In genomic region chr2:151111599-151112278, GRCh38 we compare ENCODE assay signal across 15 cellular contexts.
A peak's percentile ranks its signal among the peaks of the same experiment; 100 is the strongest.
DNase-seq lines count a peak whose midpoint lies in the region; ATAC-seq, FAIRE-seq and TF ChIP-seq lines count a peak whose summit lies in the region.
"Had no signal": no experiment of that assay in that cellular context is flagged by ENCODE, and none has a peak within 500 bp of the region (broad histone marks: within the 10 kb centered on the region; RNA-seq: fewer than 3 reads in every experiment).

No MANE protein-coding gene starts in this region.

- H3K4me3 ChIP-seq in IMR-90 (ENCODE audit: insufficient read depth, low read depth, low read length), result no peak overlapping the region
- peak overlapping the region in 1 of 4 experiments; percentile 35; a peak in 1 of 8 replicates for H3K4me3 ChIP-seq in H1 (ENCODE audit: extremely low read depth in 1 of 4, insufficient read depth in 2 of 4, low read depth in 3 of 4, low read length in 4 of 4)
- no peak overlapping the region for H3K4me3 ChIP-seq in left lung
- H3K4me3 ChIP-seq in kidney (ENCODE audit: low read length in 2 of 2), result no peak overlapping the region
- H3K4me3 ChIP-seq: esophagus squamous epithelium, mucosa of descending colon, right lobe of liver had no signal

- TF ChIP-seq POLR2A in IMR-90 (IDR thresholded peaks at IDR 0.05; ENCODE audit: low read depth, low read length) (no peak), H1 (IDR thresholded peaks at IDR 0.05; ENCODE audit: control extremely low read depth in 1 of 2, low read depth in 2 of 2, low read length in 2 of 2) (no peak)

- H2AK5ac ChIP-seq in IMR-90 (ENCODE audit: low read depth, low read length) (no peak overlapping the region), H1 (ENCODE audit: low read depth, low read length) (no peak overlapping the region)

- H2BK5ac ChIP-seq in IMR-90 (ENCODE audit: low read depth, low read length, poor library complexity, severe bottlenecking) (no peak overlapping the region), H1 (ENCODE audit: low read depth, low read length) (peak overlapping the region; percentile 91; the same call in 1 of the 2 replicates)

- H4K8ac ChIP-seq in IMR-90 (ENCODE audit: low read depth in 2 of 2, low read length in 2 of 2) (no peak overlapping the region), H1 (ENCODE audit: extremely low read depth, insufficient read depth, low read length) (no peak overlapping the region)

- no CpG with 5 or more reads among the region's 1 CpG for WGBS in IMR-90 (ENCODE audit: extremely low coverage in 2 of 2, insufficient read length in 1 of 2), 2 experiments
- WGBS in H1 (ENCODE audit: extremely low coverage in 1 of 2, insufficient coverage in 1 of 2, insufficient read length in 1 of 2, insufficient replicate concordance in 2 of 2, low coverage in 1 of 2, low lambda C conversion rate in 2 of 2, missing lambda C conversion rate in 1 of 2), 2 experiments, result 21% methylated on average over 1 of the region's 1 CpG; no CpG with 5 or more reads in 1 of the 2 experiments

- TF ChIP-seq EP300 in H1 (IDR thresholded peaks at IDR 0.05; ENCODE audit: borderline replicate concordance in 1 of 2, low read depth in 2 of 2, low read length in 2 of 2), result 0 out of 3 replicates have a peak, but pooled peaks of 1 of the 2 experiments have one; percentile 51

- intact Hi-C loops in IMR-90 (cut with micrococcal nuclease) (no loop called here), left lung (cut with DNase I) (no loop called here), kidney (cut with DNase I) (no loop called here)

- DNase-seq in ELF-1 (ENCODE audit: low read depth, low spot score) (peak; percentile 14), IMR-90 (peak; percentile 93), H1 (ENCODE audit: low read depth in 1 of 2, low spot score in 2 of 2) (no peak), left lung (no peak), kidney (no peak), SIG-M5 treated with dmso at 0.1 percent for 504 hours (lab: John Stamatoyannopoulos, UW; ENCODE audit: unreplicated experiment) (no peak), NOMO-1 treated with DMSO at 0.1 percent for 48 hours (lab: John Stamatoyannopoulos, UW; ENCODE audit: unreplicated experiment) (no peak)
- DNase-seq: activated CD4-positive, alpha-beta T cell treated with anti-CD3 and anti-CD28 coated beads, Interleukin-2, amount 50 U/mL, for 4 hours; amygdala; esophagus squamous epithelium; mucosa of descending colon; NCI-H2107; right lobe of liver had no signal

- TF ChIP-seq CTCF in IMR-90 (conservative IDR thresholded peaks at IDR 0.05; ENCODE audit: low read depth, low read length) (no peak), H1 (IDR thresholded peaks at IDR 0.05; ENCODE audit: control extremely low read depth in 1 of 3, insufficient read depth in 1 of 3, low read depth in 1 of 3, low read length in 3 of 3) (no peak), left lung (IDR thresholded peaks at IDR 0.05) (no peak), kidney (IDR thresholded peaks at IDR 0.05; ENCODE audit: borderline replicate concordance, extremely low read depth, insufficient read depth) (no peak)

- POLR2A ChIA-PET in IMR-90 (lab: Charles Lee; ENCODE audit: unreplicated experiment) (no interaction called here), H1 (lab: Charles Lee; ENCODE audit: partially characterized antibody) (interaction anchor here (1.2 kb wide), 1 partner anchor 11 kb away, joined by 3 read pairs; no protein-coding TSS in a partner anchor)

- H3K14ac ChIP-seq in IMR-90 (replicated peaks; ENCODE audit: low read depth, low read length), result no peak overlapping the region
- H3K14ac ChIP-seq in H1 (ENCODE audit: insufficient read length), result no peak overlapping the region

- no peak overlapping the region for H2AK9ac ChIP-seq in IMR-90 (replicated peaks; ENCODE audit: low read depth, low read length, poor library complexity)

- no peaks in the 10 kb centered on the region; a peak in 1 of 4 replicates for H3K79me2 ChIP-seq in H1 (ENCODE audit: control insufficient read depth in 1 of 2, insufficient read depth in 2 of 2, low read length in 2 of 2)

- H3K79me1 ChIP-seq in IMR-90 (ENCODE audit: low read depth in 1 of 2, low read length in 2 of 2), result no peaks in the 10 kb centered on the region
- no peaks in the 10 kb centered on the region for H3K79me1 ChIP-seq in H1 (ENCODE audit: low read depth, low read length)

- H3K23ac ChIP-seq in IMR-90 (ENCODE audit: low read depth, low read length) (no peak overlapping the region), H1 (ENCODE audit: insufficient read length) (no peak overlapping the region)

- H3K4me1 ChIP-seq in IMR-90 (ENCODE audit: control insufficient read depth, insufficient read depth, low read length) (no peaks in the 10 kb centered on the region), H1 (replicated peaks in 1 of 4; ENCODE audit: control insufficient read depth in 3 of 4, insufficient read depth in 4 of 4, low read length in 3 of 4) (peaks cover 0 to 9% (median 4%) of the 10 kb centered on the region in 4 experiments; a peak in 3 of 7 replicates), left lung (no peaks in the 10 kb centered on the region), kidney (ENCODE audit: control insufficient read depth in 1 of 2, insufficient read depth in 1 of 2, low read depth in 1 of 2, low read length in 2 of 2) (no peaks in the 10 kb centered on the region)
- H3K4me1 ChIP-seq: esophagus squamous epithelium had no signal

- H3K4ac ChIP-seq in IMR-90 (ENCODE audit: low read depth, low read length) (no peak overlapping the region), H1 (replicated peaks; ENCODE audit: insufficient read length, low read depth, low read length) (no peak overlapping the region)

- H4K5ac ChIP-seq in IMR-90 (ENCODE audit: low read depth, low read length) (no peak overlapping the region), H1 (ENCODE audit: insufficient read length, low read depth, low read length) (peak overlapping the region; percentile 94)

- no peak for TF ChIP-seq RAD21 in IMR-90 (IDR thresholded peaks at IDR 0.05; ENCODE audit: low read length)
- TF ChIP-seq RAD21 in H1 (IDR thresholded peaks at IDR 0.05 in 1 of 2, conservative IDR thresholded peaks at IDR 0.05 in 1 of 2; ENCODE audit: low read depth in 2 of 2, low read length in 2 of 2), result no peak

- H3K4me2 ChIP-seq in IMR-90 (ENCODE audit: low read depth, low read length) (no peak overlapping the region), H1 (ENCODE audit: insufficient read depth in 1 of 2, low read depth in 2 of 2, low read length in 2 of 2) (peak overlapping the region; percentile 61 to 62; a peak in 3 of 4 replicates)

- CTCF ChIA-PET in IMR-90 (lab: Yijun Ruan, JAX) (no interaction called here), H1 (lab: Charles Lee; ENCODE audit: partially characterized antibody) (interaction anchor here (1.2 kb wide), 1 partner anchor 26 kb away, joined by 6 read pairs; no protein-coding TSS in a partner anchor)

- H3K27me3 ChIP-seq in IMR-90 (ENCODE audit: control insufficient read depth, insufficient read depth, low read length) (no peaks in the 10 kb centered on the region), H1 (replicated peaks in 1 of 4; ENCODE audit: control insufficient read depth in 3 of 4, extremely low read depth in 1 of 4, insufficient read depth in 3 of 4, low read length in 3 of 4) (no peaks in the 10 kb centered on the region), left lung (no peaks in the 10 kb centered on the region)
- H3K27me3 ChIP-seq: esophagus squamous epithelium, right lobe of liver had no signal

- H3K9me3 ChIP-seq in IMR-90 (ENCODE audit: control insufficient read depth, insufficient read depth, low read length) (0 out of 2 replicates have a peak, but pooled peaks cover 2% of the 10 kb centered on the region), H1 (ENCODE audit: insufficient read depth in 2 of 2, low read depth in 1 of 2, low read length in 1 of 2) (peaks cover 5 to 6% of the 10 kb centered on the region in 2 experiments; a peak in 2 of 4 replicates), left lung (peaks cover 0 to 5% of the 10 kb centered on the region in 2 donors), kidney (ENCODE audit: control insufficient read depth in 1 of 2, low read length in 2 of 2) (peaks cover 0 to 2% of the 10 kb centered on the region in 2 donors)
- H3K9me3 ChIP-seq: esophagus squamous epithelium, mucosa of descending colon, right lobe of liver had no signal

- no peak overlapping the region for H2BK120ac ChIP-seq in IMR-90 (ENCODE audit: low read depth, low read length)
- H2BK120ac ChIP-seq in H1 (replicated peaks; ENCODE audit: low read depth, low read length), result peak overlapping the region; percentile 90

- dilution Hi-C loops in IMR-90 (cut with HindIII; ENCODE audit: low sequenced_read_pairs, unreplicated experiment), result no loop called here

- H4K20me1 ChIP-seq in IMR-90 (ENCODE audit: insufficient read depth, low read length), result no peaks in the 10 kb centered on the region
- no peaks in the 10 kb centered on the region for H4K20me1 ChIP-seq in H1 (replicated peaks in 1 of 2; ENCODE audit: control insufficient read depth in 1 of 2, insufficient read depth in 2 of 2, low read length in 2 of 2)

- H3K36me3 ChIP-seq in IMR-90 (ENCODE audit: control insufficient read depth, insufficient read depth, low read length) (no peaks in the 10 kb centered on the region), H1 (ENCODE audit: control insufficient read depth in 2 of 4, insufficient read depth in 4 of 4, low read length in 3 of 4) (peaks cover 0 to under 1% (median 0%) of the 10 kb centered on the region in 4 experiments; a peak in 1 of 8 replicates), left lung (no peaks in the 10 kb centered on the region), kidney (ENCODE audit: control insufficient read depth in 1 of 2, insufficient read depth in 2 of 2, low read length in 2 of 2) (no peaks in the 10 kb centered on the region)
- H3K36me3 ChIP-seq: esophagus squamous epithelium, right lobe of liver had no signal

- H3K23me2 ChIP-seq in H1 (ENCODE audit: low read depth, low read length), result no peaks in the 10 kb centered on the region

- no peak overlapping the region for H3K27ac ChIP-seq in IMR-90 (ENCODE audit: insufficient read depth, low read length)
- no peak overlapping the region for H3K27ac ChIP-seq in H1 (ENCODE audit: low read depth, low read length)
- H3K27ac ChIP-seq in left lung, result no peak overlapping the region
- H3K27ac ChIP-seq in kidney (ENCODE audit: low read depth in 2 of 2, low read length in 2 of 2), result no peak overlapping the region
- H3K27ac ChIP-seq: esophagus squamous epithelium, right lobe of liver had no signal

- H3K18ac ChIP-seq in IMR-90 (ENCODE audit: low read depth, low read length) (no peak overlapping the region), H1 (ENCODE audit: extremely low read depth, low read length) (peak overlapping the region; percentile 64; the same call in 1 of the 2 replicates)

- H3K9ac ChIP-seq in IMR-90 (ENCODE audit: low read depth, low read length) (no peak overlapping the region), H1 (replicated peaks in 1 of 4; ENCODE audit: extremely low read depth in 1 of 4, low read depth in 3 of 4, low read length in 3 of 4) (no peak overlapping the region), kidney (ENCODE audit: low read length in 2 of 2) (no peak overlapping the region)

- BruUV-seq in IMR-90 (replicated peaks; lab: Mats Ljungman, UMichigan), result no TSS peak

- H2BK12ac ChIP-seq in H1 (ENCODE audit: low read depth, low read length), result no peak overlapping the region

- H2AFZ ChIP-seq in IMR-90 (replicated peaks; ENCODE audit: low read length, poor library complexity) (no peak overlapping the region), H1 (ENCODE audit: low read length) (no peak overlapping the region)

- ATAC-seq in IMR-90 (ENCODE audit: low read depth) (peak; percentile 99), left lung (peak; percentile 58), GM18867 (IDR thresholded peaks at IDR 0.05; ENCODE audit: unreplicated experiment) (no peak)
- ATAC-seq: mucosa of descending colon, right lobe of liver, Right ventricle myocardium inferior had no signal

- H2BK15ac ChIP-seq in IMR-90 (ENCODE audit: low read depth, low read length) (no peak overlapping the region), H1 (ENCODE audit: low read length) (no peak overlapping the region)

- in situ Hi-C loops in IMR-90 (cut with MboI; ENCODE audit: low sequenced_read_pairs), result no loop called here

- H4K91ac ChIP-seq in IMR-90 (ENCODE audit: insufficient read depth, low read depth, low read length), result no peak overlapping the region
- H4K91ac ChIP-seq in H1 (replicated peaks; ENCODE audit: insufficient read length, low read length), result peak overlapping the region; percentile 85

- H3K9me1 ChIP-seq in IMR-90 (ENCODE audit: insufficient read depth, low read length), result no peaks in the 10 kb centered on the region

- H3K56ac ChIP-seq in IMR-90 (ENCODE audit: extremely low read depth, insufficient read depth, low read length), result no peak overlapping the region
- H3K56ac ChIP-seq in H1 (replicated peaks; ENCODE audit: insufficient read length, low read depth, low read length), result no peak overlapping the region

- H2BK20ac ChIP-seq in IMR-90 (ENCODE audit: low read depth, low read length) (no peak overlapping the region), H1 (ENCODE audit: low read length) (peak overlapping the region; percentile 24; the same call in 1 of the 2 replicates)

- FAIRE-seq in H1 (lab: Jason Lieb, UNC), result peak; percentile 81
- no peak for FAIRE-seq in kidney (lab: Jason Lieb, UNC)

Comparison
In these comparisons a context has a peak if more than half of its experiments do, and no peak if none do; other contexts are left out.
1. DNase-seq: peak in ELF-1 (single experiment) and IMR-90 (single experiment); none in H1 (0 of 2), left lung (0 of 2), kidney (single experiment), SIG-M5 treated with dmso at 0.1 percent for 504 hours (single experiment) and NOMO-1 treated with DMSO at 0.1 percent for 48 hours (single experiment).